Comparison of ENCODE assay signal across 10 cellular contexts in genomic region chr12:50087995-50088394, GRCh38.
DNase-seq lines count a peak whose midpoint lies in the region; ATAC-seq, FAIRE-seq and TF ChIP-seq lines count a peak whose summit lies in the region.
"Had no signal": no experiment of that assay in that cellular context is flagged by ENCODE, and none has a peak within 500 bp of the region (broad histone marks: within the 10 kb centered on the region; RNA-seq: fewer than 3 reads in every experiment).

No MANE protein-coding gene starts in this region.

- no peak overlapping the region for H3K4me3 ChIP-seq in epithelial cell of esophagus (ENCODE audit: low read length)
- H3K4me3 ChIP-seq: gastroesophageal sphincter had no signal

- POLR2A ChIA-PET in RWPE1 (lab: Yijun Ruan, JAX; ENCODE audit: low non-redundant PET) = no interaction called here

- no peak for FAIRE-seq in RCC 7860 (lab: Jason Lieb, UNC)

- no peak for ATAC-seq in HG03196 (IDR thresholded peaks at IDR 0.05; ENCODE audit: unreplicated experiment)
- ATAC-seq: gastroesophageal sphincter had no signal

- DNase-seq in GM03348 (ENCODE audit: low spot score) (peak; percentile 60), RWPE1 (ENCODE audit: low spot score) (peak; percentile 55), epithelial cell of esophagus (ENCODE audit: low read depth) (peak; percentile 91), pons (ENCODE audit: low spot score) (peak; percentile 69), SHP77 (lab: John Stamatoyannopoulos, UW) (no peak), RCC 7860 (ENCODE audit: low spot score) (no peak)
- DNase-seq: GOT3, NCI-H1092 treated with DMSO at 0.1 percent for 48 hours had no signal

- TF ChIP-seq CTCF in RWPE1 (conservative IDR thresholded peaks at IDR 0.05; ENCODE audit: low read depth) (no peak), epithelial cell of esophagus (IDR thresholded peaks at IDR 0.05; ENCODE audit: insufficient read depth, low read depth, low read length, missing control alignments) (no peak)

- CTCF ChIA-PET in RWPE1 (lab: Yijun Ruan, JAX) = interaction anchor here (0.6 to 1.3 kb wide), 8 partner anchors 9 to 107 kb away, joined by 3 to 5 read pairs (median 4); no protein-coding TSS in a partner anchor

- peak overlapping the region; percentile 85 for H3K27ac ChIP-seq in RWPE1
- H3K27ac ChIP-seq: gastroesophageal sphincter had no signal

Comparison
In these comparisons a context has a peak if more than half of its experiments do, and no peak if none do; other contexts are left out.
1. DNase-seq: peak in GM03348 (single experiment), RWPE1 (single experiment), epithelial cell of esophagus (single experiment) and pons (single experiment); none in SHP77 (0 of 2) and RCC 7860 (single experiment).